Comparison of ENCODE assay signal across 12 cellular contexts in the genomic region with DNA sequence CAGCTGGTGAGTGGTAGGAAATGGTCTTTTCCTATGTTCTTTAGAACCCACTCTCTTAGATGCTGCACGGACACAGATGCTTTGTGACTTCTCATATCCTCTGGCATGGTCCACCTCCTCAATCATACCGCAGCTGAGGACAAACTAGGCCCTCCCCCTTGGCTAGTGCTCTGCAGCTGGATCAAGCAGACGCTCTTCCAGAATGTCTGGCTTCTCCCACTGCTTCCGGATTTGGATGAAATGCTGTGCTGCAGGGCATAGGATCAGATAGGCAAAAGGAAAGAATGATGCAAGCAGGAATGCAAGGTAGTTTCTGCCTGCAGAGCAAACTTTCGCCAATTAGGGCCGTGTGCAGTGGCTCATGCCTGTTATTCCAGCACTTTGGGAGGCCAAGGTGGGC.
DNase-seq lines count a peak whose midpoint lies in the region; ATAC-seq and TF ChIP-seq lines count a peak whose summit lies in the region.
"Had no signal": no experiment of that assay in that cellular context is flagged by ENCODE, and none has a peak within 500 bp of the region (broad histone marks: within the 10 kb centered on the region; RNA-seq: fewer than 3 reads in every experiment).

No MANE protein-coding gene starts in this region.

- H3K36me3 ChIP-seq in ascending aorta (no peaks in the 10 kb centered on the region), heart left ventricle (no peaks in the 10 kb centered on the region)

- H3K27me3 ChIP-seq in ascending aorta, result no peaks in the 10 kb centered on the region
- H3K27me3 ChIP-seq in heart left ventricle, result no peaks in the 10 kb centered on the region
- H3K27me3 ChIP-seq: testis had no signal

- TF ChIP-seq CTCF in ascending aorta (IDR thresholded peaks at IDR 0.05) (no peak), heart left ventricle (IDR thresholded peaks at IDR 0.05) (no peak), glutamatergic neuron (IDR thresholded peaks at IDR 0.05; ENCODE audit: partially characterized antibody, unreplicated experiment) (no peak)

- DNase-seq in EL, result peak; percentile 83
- peak in 1 of 2 donors; percentile 80 for DNase-seq in ascending aorta (ENCODE audit: low spot score in 2 of 2)
- peak in 4 of 5 donors; percentile 61 to 71 (median 66) for DNase-seq in heart left ventricle
- peak; percentile 99 for DNase-seq in pulmonary artery endothelial cell (ENCODE audit: low read depth, low spot score)
- DNase-seq in glutamatergic neuron, result no peak
- DNase-seq in substantia nigra (lab: John Stamatoyannopoulos, UW), result no peak
- DNase-seq in NCI-H82 (lab: John Stamatoyannopoulos, UW), result no peak
- DNase-seq: stimulated activated CD4-positive, alpha-beta T cell treated with anti-CD3 and anti-CD28 coated beads, Interleukin-2, amount 100 ng/mL, for 24 hours; testis had no signal

- peak; percentile 54 to 92 (median 92) for ATAC-seq in heart left ventricle
- ATAC-seq in HG03045 (IDR thresholded peaks at IDR 0.05; ENCODE audit: unreplicated experiment), result no peak
- ATAC-seq: HCT116 had no signal

- peak overlapping the region; percentile 84 to 87 for H3K27ac ChIP-seq in ascending aorta
- H3K27ac ChIP-seq in heart left ventricle, result peak overlapping the region in 5 of 12 donors; percentile 38 to 81 (median 55)
- H3K27ac ChIP-seq in substantia nigra (ENCODE audit: low read depth, low read length, poor library complexity, severe bottlenecking), result no peak overlapping the region
- H3K27ac ChIP-seq: testis had no signal

- H3K4me3 ChIP-seq in ascending aorta (no peak overlapping the region), heart left ventricle (no peak overlapping the region)
- H3K4me3 ChIP-seq: testis had no signal

- no peak overlapping the region for H3K4me3 Mint-ChIP-seq in glutamatergic neuron (ENCODE audit: unreplicated experiment)
- H3K4me3 Mint-ChIP-seq: activated naive CD4-positive, alpha-beta T cell treated with anti-CD3 and anti-CD28 coated beads, Interleukin-2, amount 50 U/mL, for 24 hours had no signal

- H3K36me3 Mint-ChIP-seq in glutamatergic neuron (ENCODE audit: unreplicated experiment), result no peaks in the 10 kb centered on the region
- H3K36me3 Mint-ChIP-seq: activated naive CD4-positive, alpha-beta T cell treated with anti-CD3 and anti-CD28 coated beads, Interleukin-2, amount 50 U/mL, for 24 hours had no signal

- H3K4me1 ChIP-seq in ascending aorta, result peaks cover 4 to 28% of the 10 kb centered on the region in 2 donors
- peaks cover 0 to 27% (median 8%) of the 10 kb centered on the region in 12 donors for H3K4me1 ChIP-seq in heart left ventricle
- H3K4me1 ChIP-seq: testis had no signal

- H3K9me3 ChIP-seq in ascending aorta (no peaks in the 10 kb centered on the region), heart left ventricle (no peaks in the 10 kb centered on the region)
- H3K9me3 ChIP-seq: testis had no signal

- no peaks in the 10 kb centered on the region for H3K27me3 Mint-ChIP-seq in glutamatergic neuron (ENCODE audit: unreplicated experiment)
- H3K27me3 Mint-ChIP-seq: activated naive CD4-positive, alpha-beta T cell treated with anti-CD3 and anti-CD28 coated beads, Interleukin-2, amount 50 U/mL, for 24 hours had no signal

- 35 to 54% (median 41%) methylated on average over 6 of the region's 6 CpGs for WGBS in heart left ventricle, 4 donors

- TF ChIP-seq POLR2A in heart left ventricle (IDR thresholded peaks at IDR 0.05), result no peak

- peaks cover 1% of the 10 kb centered on the region for H3K4me1 Mint-ChIP-seq in glutamatergic neuron (ENCODE audit: low read depth, unreplicated experiment)
- H3K4me1 Mint-ChIP-seq: activated naive CD4-positive, alpha-beta T cell treated with anti-CD3 and anti-CD28 coated beads, Interleukin-2, amount 50 U/mL, for 24 hours had no signal

- no peaks in the 10 kb centered on the region for H3K9me3 Mint-ChIP-seq in glutamatergic neuron (ENCODE audit: unreplicated experiment)
- H3K9me3 Mint-ChIP-seq: activated naive CD4-positive, alpha-beta T cell treated with anti-CD3 and anti-CD28 coated beads, Interleukin-2, amount 50 U/mL, for 24 hours had no signal

- intact Hi-C loops in ascending aorta (cut with DNase I) (no loop called here), heart left ventricle (cut with DNase I) (no loop called here)

- no peak overlapping the region for H3K27ac Mint-ChIP-seq in glutamatergic neuron (ENCODE audit: unreplicated experiment)
- H3K27ac Mint-ChIP-seq: activated naive CD4-positive, alpha-beta T cell treated with anti-CD3 and anti-CD28 coated beads, Interleukin-2, amount 50 U/mL, for 24 hours had no signal

Comparison
In these comparisons a context has a peak if more than half of its experiments do, and no peak if none do; other contexts are left out.
1. DNase-seq: peak in EL (single experiment), heart left ventricle (4 of 5) and pulmonary artery endothelial cell (single experiment); none in glutamatergic neuron (single experiment), substantia nigra (0 of 49) and NCI-H82 (single experiment).